In genomic region chr3:171962137-171962720, GRCh38 we compare ENCODE assay signal across 3 cellular contexts.
A peak's percentile ranks its signal among the peaks of the same experiment; 100 is the strongest.
TF ChIP-seq lines count a peak whose summit lies in the region.

No MANE protein-coding gene starts in this region.

TF ChIP-seq in A549, 52 proteins besides CTCF, POLR2A, EP300 and RAD21:
- TF ChIP-seq ELK1 (IDR thresholded peaks at IDR 0.05; ENCODE audit: low read depth, low read length): no peak
- TF ChIP-seq ESRRA (IDR thresholded peaks at IDR 0.05; ENCODE audit: borderline replicate concordance, low read length): no peak
- no peak for TF ChIP-seq MYC (IDR thresholded peaks at IDR 0.05; ENCODE audit: borderline replicate concordance, low read length)
- TF ChIP-seq MAFK (IDR thresholded peaks at IDR 0.05; ENCODE audit: partially characterized antibody): peak; percentile 51
- no peak for TF ChIP-seq PHF8 (IDR thresholded peaks at IDR 0.05; ENCODE audit: borderline replicate concordance, low read depth)
- TF ChIP-seq HOXA7 (CRISPR knock-in tag; IDR thresholded peaks at IDR 0.05): no peak

TF ChIP-seq in IMR-90, 13 proteins besides CTCF, POLR2A, EP300 and RAD21:
- TF ChIP-seq MAFK (IDR thresholded peaks at IDR 0.05; ENCODE audit: low read depth, low read length): peak; percentile 21; the same call in 1 of the 2 replicates
- TF ChIP-seq MXI1 (IDR thresholded peaks at IDR 0.05; ENCODE audit: borderline replicate concordance, low read depth, low read length): no peak

TF ChIP-seq in K562, 482 proteins besides CTCF, POLR2A, EP300 and RAD21 (continues in another document):
- no peak for TF ChIP-seq ARID2 (IDR thresholded peaks at IDR 0.05)
- no peak for TF ChIP-seq ZNF699 (CRISPR knock-in tag; IDR thresholded peaks at IDR 0.05; ENCODE audit: insufficient replicate concordance)
- TF ChIP-seq SRSF3 (IDR thresholded peaks at IDR 0.05; ENCODE audit: insufficient read depth, low read length): no peak
- no peak for TF ChIP-seq MECOM (CRISPR knock-in tag; IDR thresholded peaks at IDR 0.05)
- TF ChIP-seq SNRNP70 (optimal IDR thresholded peaks at IDR 0.05; ENCODE audit: low read depth, low read length): no peak
- 0 out of 2 replicates have a peak, but pooled peaks have one; percentile 26 for TF ChIP-seq MYC (IDR thresholded peaks at IDR 0.05; ENCODE audit: low read depth, low read length)
- no peak for TF ChIP-seq MYC (CRISPR knock-in tag; IDR thresholded peaks at IDR 0.05; ENCODE audit: borderline replicate concordance, low read depth)
- no peak for TF ChIP-seq KLF13 (tag; IDR thresholded peaks at IDR 0.05; ENCODE audit: borderline replicate concordance, low read depth)
- peak; percentile 20; the same call in 1 of the 2 replicates for TF ChIP-seq CTBP1 (IDR thresholded peaks at IDR 0.05; ENCODE audit: borderline replicate concordance)
- peak; percentile 20 for TF ChIP-seq MEIS2 (IDR thresholded peaks at IDR 0.05; ENCODE audit: partially characterized antibody)
- no peak for TF ChIP-seq FIP1L1 (IDR thresholded peaks at IDR 0.05; ENCODE audit: low read depth, low read length, poor library complexity, severe bottlenecking)
- TF ChIP-seq XRCC4 (IDR thresholded peaks at IDR 0.05; ENCODE audit: extremely low read depth, insufficient read depth, insufficient read length): no peak
- peak; percentile 25; the same call in 1 of the 2 replicates for TF ChIP-seq ZNF589 (CRISPR knock-in tag; IDR thresholded peaks at IDR 0.05; ENCODE audit: low read depth)
- no peak for TF ChIP-seq RFX7 (CRISPR knock-in tag; IDR thresholded peaks at IDR 0.05)
- TF ChIP-seq DDX20 (tag; IDR thresholded peaks at IDR 0.05; ENCODE audit: low read depth): no peak
- peak; percentile 13; the same call in 1 of the 2 replicates for TF ChIP-seq SMARCA4 (IDR thresholded peaks at IDR 0.05)
- TF ChIP-seq, protein P1, sequence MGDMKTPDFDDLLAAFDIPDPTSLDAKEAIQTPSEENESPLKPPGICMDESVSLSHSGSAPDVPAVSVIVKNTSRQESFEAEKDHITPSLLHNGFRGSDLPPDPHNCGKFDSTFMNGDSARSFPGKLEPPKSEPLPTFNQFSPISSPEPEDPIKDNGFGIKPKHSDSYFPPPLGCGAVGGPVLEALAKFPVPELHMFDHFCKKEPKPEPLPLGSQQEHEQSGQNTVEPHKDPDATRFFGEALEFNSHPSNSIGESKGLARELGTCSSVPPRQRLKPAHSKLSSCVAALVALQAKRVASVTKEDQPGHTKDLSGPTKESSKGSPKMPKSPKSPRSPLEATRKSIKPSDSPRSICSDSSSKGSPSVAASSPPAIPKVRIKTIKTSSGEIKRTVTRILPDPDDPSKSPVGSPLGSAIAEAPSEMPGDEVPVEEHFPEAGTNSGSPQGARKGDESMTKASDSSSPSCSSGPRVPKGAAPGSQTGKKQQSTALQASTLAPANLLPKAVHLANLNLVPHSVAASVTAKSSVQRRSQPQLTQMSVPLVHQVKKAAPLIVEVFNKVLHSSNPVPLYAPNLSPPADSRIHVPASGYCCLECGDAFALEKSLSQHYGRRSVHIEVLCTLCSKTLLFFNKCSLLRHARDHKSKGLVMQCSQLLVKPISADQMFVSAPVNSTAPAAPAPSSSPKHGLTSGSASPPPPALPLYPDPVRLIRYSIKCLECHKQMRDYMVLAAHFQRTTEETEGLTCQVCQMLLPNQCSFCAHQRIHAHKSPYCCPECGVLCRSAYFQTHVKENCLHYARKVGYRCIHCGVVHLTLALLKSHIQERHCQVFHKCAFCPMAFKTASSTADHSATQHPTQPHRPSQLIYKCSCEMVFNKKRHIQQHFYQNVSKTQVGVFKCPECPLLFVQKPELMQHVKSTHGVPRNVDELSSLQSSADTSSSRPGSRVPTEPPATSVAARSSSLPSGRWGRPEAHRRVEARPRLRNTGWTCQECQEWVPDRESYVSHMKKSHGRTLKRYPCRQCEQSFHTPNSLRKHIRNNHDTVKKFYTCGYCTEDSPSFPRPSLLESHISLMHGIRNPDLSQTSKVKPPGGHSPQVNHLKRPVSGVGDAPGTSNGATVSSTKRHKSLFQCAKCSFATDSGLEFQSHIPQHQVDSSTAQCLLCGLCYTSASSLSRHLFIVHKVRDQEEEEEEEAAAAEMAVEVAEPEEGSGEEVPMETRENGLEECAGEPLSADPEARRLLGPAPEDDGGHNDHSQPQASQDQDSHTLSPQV (IDR thresholded peaks at IDR 0.05): 0 out of 2 replicates have a peak, but pooled peaks have one; percentile 49
- TF ChIP-seq EP400 (IDR thresholded peaks at IDR 0.05): no peak
- TF ChIP-seq ARHGAP35 (IDR thresholded peaks at IDR 0.05; ENCODE audit: partially characterized antibody): no peak
- 0 out of 2 replicates have a peak, but pooled peaks have one; percentile 12 for TF ChIP-seq SMAD4 (CRISPR knock-in tag; conservative IDR thresholded peaks at IDR 0.05)
- TF ChIP-seq ZNF507 (tag; conservative IDR thresholded peaks at IDR 0.05): no peak
- TF ChIP-seq C11orf30 (IDR thresholded peaks at IDR 0.05; ENCODE audit: low read depth): peak; percentile 70
- no peak for TF ChIP-seq MCM3 (IDR thresholded peaks at IDR 0.05)
- no peak for TF ChIP-seq ELF2 (CRISPR knock-in tag; IDR thresholded peaks at IDR 0.05)
- TF ChIP-seq MAZ (CRISPR knock-in tag; conservative IDR thresholded peaks at IDR 0.05 in 1 of 2, IDR thresholded peaks at IDR 0.05 in 1 of 2): no peak
- no peak for TF ChIP-seq PBX2 (CRISPR knock-in tag; IDR thresholded peaks at IDR 0.05; ENCODE audit: low read depth)
- no peak for TF ChIP-seq PBX2 (tag; conservative IDR thresholded peaks at IDR 0.05; ENCODE audit: low read depth)
- TF ChIP-seq THRA (IDR thresholded peaks at IDR 0.05): no peak
- peak; percentile 34; the same call in 1 of the 2 replicates for TF ChIP-seq TAL1 (IDR thresholded peaks at IDR 0.05)
- TF ChIP-seq PTTG1 (tag; IDR thresholded peaks at IDR 0.05; ENCODE audit: low read depth): no peak
- no peak for TF ChIP-seq POLR2AphosphoS5 (IDR thresholded peaks at IDR 0.05; ENCODE audit: control insufficient read depth, insufficient read depth, low read depth, low read length)
- TF ChIP-seq, protein P2, sequence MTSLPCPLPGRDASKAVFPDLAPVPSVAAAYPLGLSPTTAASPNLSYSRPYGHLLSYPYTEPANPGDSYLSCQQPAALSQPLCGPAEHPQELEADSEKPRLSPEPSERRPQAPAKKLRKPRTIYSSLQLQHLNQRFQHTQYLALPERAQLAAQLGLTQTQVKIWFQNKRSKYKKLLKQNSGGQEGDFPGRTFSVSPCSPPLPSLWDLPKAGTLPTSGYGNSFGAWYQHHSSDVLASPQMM (CRISPR knock-in tag; IDR thresholded peaks at IDR 0.05): no peak
- no peak for TF ChIP-seq SUPT5H (IDR thresholded peaks at IDR 0.05)
- no peak for TF ChIP-seq IRF1 (CRISPR knock-in tag; IDR thresholded peaks at IDR 0.05; ENCODE audit: borderline replicate concordance)
- peak; percentile 81 for TF ChIP-seq ZNF316 (IDR thresholded peaks at IDR 0.05)
- TF ChIP-seq PRPF4 (IDR thresholded peaks at IDR 0.05; ENCODE audit: insufficient read depth, low read depth, low read length, poor library complexity, severe bottlenecking): no peak
- no peak for TF ChIP-seq ZNF41 (CRISPR knock-in tag; conservative IDR thresholded peaks at IDR 0.05)
- TF ChIP-seq FOSL1 (tag; conservative IDR thresholded peaks at IDR 0.05): 0 out of 2 replicates have a peak, but pooled peaks have one; percentile 25
- TF ChIP-seq ZBTB17 (CRISPR knock-in tag; IDR thresholded peaks at IDR 0.05): no peak
- no peak for TF ChIP-seq EHMT2 (IDR thresholded peaks at IDR 0.05)
- no peak for TF ChIP-seq PHB2 (IDR thresholded peaks at IDR 0.05; ENCODE audit: low read depth)
- TF ChIP-seq HOXB6 (CRISPR knock-in tag; IDR thresholded peaks at IDR 0.05; ENCODE audit: borderline replicate concordance): no peak
- TF ChIP-seq ZNF311 (CRISPR knock-in tag; IDR thresholded peaks at IDR 0.05): 0 out of 2 replicates have a peak, but pooled peaks have one; percentile 15
- TF ChIP-seq ZNF121 (CRISPR knock-in tag; conservative IDR thresholded peaks at IDR 0.05): no peak
- TF ChIP-seq L3MBTL2 (IDR thresholded peaks at IDR 0.05): peak; percentile 49; the same call in 1 of the 2 replicates
- no peak for TF ChIP-seq SREBF2 (CRISPR knock-in tag; IDR thresholded peaks at IDR 0.05)
- no peak for TF ChIP-seq POLR2B (IDR thresholded peaks at IDR 0.05; ENCODE audit: low read depth, partially characterized antibody)
- peak; percentile 31; the same call in 1 of the 2 replicates for TF ChIP-seq ARID1B (IDR thresholded peaks at IDR 0.05)
- TF ChIP-seq TAF7 (tag; IDR thresholded peaks at IDR 0.05): no peak
- TF ChIP-seq MAFG (tag; conservative IDR thresholded peaks at IDR 0.05): peak; percentile 53
- no peak for TF ChIP-seq ZNF764 (CRISPR knock-in tag; IDR thresholded peaks at IDR 0.05; ENCODE audit: low read depth)
- no peak for TF ChIP-seq SIRT6 (IDR thresholded peaks at IDR 0.05; ENCODE audit: low read depth, low read length)
- TF ChIP-seq SIN3B (IDR thresholded peaks at IDR 0.05; ENCODE audit: low read depth): no peak
- TF ChIP-seq DMBX1 (CRISPR knock-in tag; IDR thresholded peaks at IDR 0.05; ENCODE audit: borderline replicate concordance): peak; percentile 66; the same call in 1 of the 2 replicates
- TF ChIP-seq ZNF354B (CRISPR knock-in tag; IDR thresholded peaks at IDR 0.05): no peak
- TF ChIP-seq, protein P3, sequence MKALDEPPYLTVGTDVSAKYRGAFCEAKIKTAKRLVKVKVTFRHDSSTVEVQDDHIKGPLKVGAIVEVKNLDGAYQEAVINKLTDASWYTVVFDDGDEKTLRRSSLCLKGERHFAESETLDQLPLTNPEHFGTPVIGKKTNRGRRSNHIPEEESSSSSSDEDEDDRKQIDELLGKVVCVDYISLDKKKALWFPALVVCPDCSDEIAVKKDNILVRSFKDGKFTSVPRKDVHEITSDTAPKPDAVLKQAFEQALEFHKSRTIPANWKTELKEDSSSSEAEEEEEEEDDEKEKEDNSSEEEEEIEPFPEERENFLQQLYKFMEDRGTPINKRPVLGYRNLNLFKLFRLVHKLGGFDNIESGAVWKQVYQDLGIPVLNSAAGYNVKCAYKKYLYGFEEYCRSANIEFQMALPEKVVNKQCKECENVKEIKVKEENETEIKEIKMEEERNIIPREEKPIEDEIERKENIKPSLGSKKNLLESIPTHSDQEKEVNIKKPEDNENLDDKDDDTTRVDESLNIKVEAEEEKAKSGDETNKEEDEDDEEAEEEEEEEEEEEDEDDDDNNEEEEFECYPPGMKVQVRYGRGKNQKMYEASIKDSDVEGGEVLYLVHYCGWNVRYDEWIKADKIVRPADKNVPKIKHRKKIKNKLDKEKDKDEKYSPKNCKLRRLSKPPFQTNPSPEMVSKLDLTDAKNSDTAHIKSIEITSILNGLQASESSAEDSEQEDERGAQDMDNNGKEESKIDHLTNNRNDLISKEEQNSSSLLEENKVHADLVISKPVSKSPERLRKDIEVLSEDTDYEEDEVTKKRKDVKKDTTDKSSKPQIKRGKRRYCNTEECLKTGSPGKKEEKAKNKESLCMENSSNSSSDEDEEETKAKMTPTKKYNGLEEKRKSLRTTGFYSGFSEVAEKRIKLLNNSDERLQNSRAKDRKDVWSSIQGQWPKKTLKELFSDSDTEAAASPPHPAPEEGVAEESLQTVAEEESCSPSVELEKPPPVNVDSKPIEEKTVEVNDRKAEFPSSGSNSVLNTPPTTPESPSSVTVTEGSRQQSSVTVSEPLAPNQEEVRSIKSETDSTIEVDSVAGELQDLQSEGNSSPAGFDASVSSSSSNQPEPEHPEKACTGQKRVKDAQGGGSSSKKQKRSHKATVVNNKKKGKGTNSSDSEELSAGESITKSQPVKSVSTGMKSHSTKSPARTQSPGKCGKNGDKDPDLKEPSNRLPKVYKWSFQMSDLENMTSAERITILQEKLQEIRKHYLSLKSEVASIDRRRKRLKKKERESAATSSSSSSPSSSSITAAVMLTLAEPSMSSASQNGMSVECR (CRISPR knock-in tag; IDR thresholded peaks at IDR 0.05): no peak
- no peak for TF ChIP-seq CREB3L1 (IDR thresholded peaks at IDR 0.05; ENCODE audit: borderline replicate concordance, low read depth)
